Comparison of ENCODE assay signal across 8 cellular contexts in genomic region chr12:75814856-75815754, GRCh38.
A peak's percentile ranks its signal among the peaks of the same experiment; 100 is the strongest.
DNase-seq lines count a peak whose midpoint lies in the region; ATAC-seq, FAIRE-seq and TF ChIP-seq lines count a peak whose summit lies in the region.

No MANE protein-coding gene starts in this region.

- POLR2A ChIA-PET in A549 (lab: Yijun Ruan, JAX): interaction anchor here (1.4 kb wide), 1 partner anchor 216 kb away, joined by 4 read pairs; no protein-coding TSS in a partner anchor

- peak overlapping the region; percentile 61 to 97 for H3K27ac Mint-ChIP-seq in effector memory CD8-positive, alpha-beta T cell
- H3K27ac Mint-ChIP-seq in naive B cell (peak overlapping the region in 4 of 6 donors; percentile 12 to 59 (median 46)), immature natural killer cell (no peak overlapping the region)

- H3K4me3 Mint-ChIP-seq in effector memory CD8-positive, alpha-beta T cell: no peak overlapping the region
- H3K4me3 Mint-ChIP-seq in naive B cell (no peak overlapping the region), immature natural killer cell (no peak overlapping the region)

- no peak overlapping the region for H3K4me3 ChIP-seq in A549

- H3K27ac ChIP-seq in A549: peak overlapping the region in 1 of 2 experiments; percentile 65; a peak in 3 of 6 replicates

- TF ChIP-seq CTCF in A549 (IDR thresholded peaks at IDR 0.05): no peak

- DNase-seq in A549 (ENCODE audit: low read depth in 1 of 2, low spot score in 1 of 2): peak; percentile 34 to 73
- DNase-seq in NCI-H2196 (lab: John Stamatoyannopoulos, UW; ENCODE audit: unreplicated experiment): peak; percentile 60
- DNase-seq in effector memory CD8-positive, alpha-beta T cell: peak in 1 of 3 experiments; percentile 10
- DNase-seq in naive B cell: peak; percentile 1
- no peak for DNase-seq in immature natural killer cell
- no peak for DNase-seq in activated T-cell treated with anti-CD3 and anti-CD28 coated beads, Interleukin-2, amount 50 U/mL, for 1 hour

- H3K9me3 ChIP-seq in A549: no peaks in the 10 kb centered on the region

- no peak for TF ChIP-seq EP300 in A549 (IDR thresholded peaks at IDR 0.05)

- H3K4me1 Mint-ChIP-seq in effector memory CD8-positive, alpha-beta T cell (ENCODE audit: low read depth in 2 of 2): peaks cover 10 to 16% of the 10 kb centered on the region in 2 donors
- H3K4me1 Mint-ChIP-seq in naive B cell (peaks cover 6 to 10% (median 7%) of the 10 kb centered on the region in 3 donors), immature natural killer cell (no peaks in the 10 kb centered on the region)

- 75% methylated on average over 6 of the region's 6 CpGs for WGBS in A549 (ENCODE audit: missing lambda C conversion rate)

- no peaks in the 10 kb centered on the region for H3K9me3 Mint-ChIP-seq in effector memory CD8-positive, alpha-beta T cell
- H3K9me3 Mint-ChIP-seq in naive B cell (no peaks in the 10 kb centered on the region), immature natural killer cell (no peaks in the 10 kb centered on the region)

- CTCF ChIA-PET in A549 (lab: Yijun Ruan, JAX): interaction anchor here (1.3 to 2.2 kb wide), 2 partner anchors 12 to 191 kb away, joined by 4 to 6 read pairs; no protein-coding TSS in a partner anchor

- H3K27me3 Mint-ChIP-seq in effector memory CD8-positive, alpha-beta T cell: no peaks in the 10 kb centered on the region
- H3K27me3 Mint-ChIP-seq in naive B cell: peaks cover 0 to 4% (median 0%) of the 10 kb centered on the region in 3 donors
- peaks cover 0 to 4% (median 0%) of the 10 kb centered on the region in 3 donors for H3K27me3 Mint-ChIP-seq in immature natural killer cell (ENCODE audit: low read depth in 3 of 3)

- H3K4me1 ChIP-seq in A549: peaks cover 13% of the 10 kb centered on the region; the same call in 2 of the 3 replicates

- no peaks in the 10 kb centered on the region for H3K36me3 Mint-ChIP-seq in effector memory CD8-positive, alpha-beta T cell (ENCODE audit: insufficient read depth)
- H3K36me3 Mint-ChIP-seq in naive B cell (no peaks in the 10 kb centered on the region), immature natural killer cell (no peaks in the 10 kb centered on the region)

- no peak for TF ChIP-seq RAD21 in A549 (conservative IDR thresholded peaks at IDR 0.05 in 1 of 2, IDR thresholded peaks at IDR 0.05 in 1 of 2)

- H3K4me2 ChIP-seq in A549: no peak overlapping the region

- no peak for FAIRE-seq in A549 (lab: Jason Lieb, UNC)

- TF ChIP-seq POLR2A in A549 (IDR thresholded peaks at IDR 0.05; ENCODE audit: low read length): no peak

- ATAC-seq in A549: peak; percentile 64 to 71; a peak in 4 of 6 replicates
- peak; percentile 46 for ATAC-seq in GM18858 (IDR thresholded peaks at IDR 0.05; ENCODE audit: unreplicated experiment)
- peak; percentile 69 for ATAC-seq in effector memory CD8-positive, alpha-beta T cell (replicated peaks)
- ATAC-seq in naive B cell (ENCODE audit: low read depth in 2 of 2): peak; percentile 66 to 70
- no peak for ATAC-seq in HG02571 (IDR thresholded peaks at IDR 0.05; ENCODE audit: unreplicated experiment)

TF ChIP-seq in A549, 52 proteins besides CTCF, POLR2A, EP300 and RAD21:
- TF ChIP-seq HOXA7 (CRISPR knock-in tag; IDR thresholded peaks at IDR 0.05): no peak
- TF ChIP-seq ESRRA (IDR thresholded peaks at IDR 0.05; ENCODE audit: borderline replicate concordance, low read length): no peak
- no peak for TF ChIP-seq REST (IDR thresholded peaks at IDR 0.05)
- no peak for TF ChIP-seq BCL3 (IDR thresholded peaks at IDR 0.05)
- no peak for TF ChIP-seq E2F6 (IDR thresholded peaks at IDR 0.05; ENCODE audit: borderline replicate concordance, low read depth)
- no peak for TF ChIP-seq RCOR1 (IDR thresholded peaks at IDR 0.05; ENCODE audit: low read depth, low read length)
- TF ChIP-seq CBX2 (IDR thresholded peaks at IDR 0.05; ENCODE audit: borderline replicate concordance, low read depth): no peak
- TF ChIP-seq NR3C1 (IDR thresholded peaks at IDR 0.05): no peak

Comparison
In these comparisons a context has a peak if more than half of its experiments do, and no peak if none do; other contexts are left out.
1. DNase-seq: peak in A549 (2 of 2), NCI-H2196 (single experiment) and naive B cell (single experiment); none in immature natural killer cell (0 of 3) and activated T-cell treated with anti-CD3 and anti-CD28 coated beads, Interleukin-2, amount 50 U/mL, for 1 hour (single experiment).
2. H3K27ac Mint-ChIP-seq: peak in effector memory CD8-positive, alpha-beta T cell (2 of 2) and naive B cell (4 of 6); none in immature natural killer cell (0 of 6).